21 cellular contexts compared by ENCODE assay signal in the genomic region with DNA sequence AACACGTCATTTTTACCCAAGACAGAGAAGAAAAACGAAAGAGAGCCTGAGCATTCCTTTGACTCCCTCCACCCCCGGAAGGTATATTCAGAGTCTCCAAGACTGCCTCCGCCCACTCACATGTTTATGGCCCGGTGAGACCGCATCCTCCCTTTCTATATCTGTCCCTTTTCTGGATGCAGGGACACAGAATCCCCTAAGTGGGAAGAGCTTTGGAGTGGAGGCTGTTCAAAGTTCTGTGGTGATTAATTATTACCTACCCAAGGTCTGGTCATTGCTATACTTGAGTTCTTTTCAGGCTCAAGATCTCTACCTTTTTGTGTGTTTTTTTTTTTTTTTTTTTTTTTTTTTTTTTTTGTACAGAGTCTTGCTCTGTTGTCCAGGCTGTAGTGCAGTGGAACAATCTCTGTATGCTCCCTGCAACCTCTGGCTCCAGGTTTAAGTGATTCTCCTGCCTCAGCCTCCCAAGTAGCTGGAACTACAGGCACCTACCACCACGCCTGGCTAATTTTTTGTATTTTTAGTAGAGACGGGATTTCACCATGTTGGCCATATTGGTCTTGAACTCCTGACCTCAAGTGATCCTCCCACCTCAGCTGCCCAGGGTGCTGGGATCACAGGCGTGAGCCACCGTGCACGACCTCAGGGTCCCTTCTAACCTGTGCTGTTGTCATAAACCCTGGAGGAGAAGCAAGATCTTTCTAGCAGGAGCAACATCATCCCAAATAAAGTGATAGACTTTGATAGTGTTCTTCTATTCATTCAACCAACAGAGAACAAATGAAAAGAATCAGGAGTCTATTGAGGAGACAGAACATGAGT.
DNase-seq lines count a peak whose midpoint lies in the region; ATAC-seq and TF ChIP-seq lines count a peak whose summit lies in the region.
"Had no signal": no experiment of that assay in that cellular context is flagged by ENCODE, and none has a peak within 500 bp of the region (broad histone marks: within the 10 kb centered on the region; RNA-seq: fewer than 3 reads in every experiment).

No MANE protein-coding gene starts in this region.

- POLR2A ChIA-PET in activated CD4-positive, alpha-beta T cell treated with anti-CD3 and anti-CD28 coated beads for 36 hours (lab: Charles Lee) = no interaction called here

- no peak overlapping the region for H3K4me2 ChIP-seq in hepatocyte
- H3K4me2 ChIP-seq: BLaER1 treated with 17β-estradiol and CSF1 and Interleukin-3, amounts not matched to agents 10 nM and 100 nM had no signal

- H3K4me3 Mint-ChIP-seq in activated CD4-positive, alpha-beta T cell treated with anti-CD3 and anti-CD28 coated beads for 36 hours = no peak overlapping the region
- H3K4me3 Mint-ChIP-seq: activated naive CD4-positive, alpha-beta T cell treated with anti-CD3 and anti-CD28 coated beads, Interleukin-2, amount 50 U/mL, for 24 hours; dendritic cell treated with granulocyte-macrophage colony-stimulating factor and Interleukin-4, amounts not matched to agents 40 ng/mL and 50 ng/mL, for 4 days; natural killer cell treated with Interleukin-12 subunit alpha and Interleukin-12 subunit beta and Interleukin-15 and Interleukin-18, amount 100 ng/mL, for 72 hours had no signal

- peak overlapping the region; percentile 82 for H3K9ac ChIP-seq in adipocyte (ENCODE audit: low read length)
- H3K9ac ChIP-seq: BLaER1 treated with 17β-estradiol and CSF1 and Interleukin-3, amounts not matched to agents 10 nM and 100 nM had no signal

- CTCF ChIA-PET in activated CD4-positive, alpha-beta T cell treated with anti-CD3 and anti-CD28 coated beads for 36 hours (lab: Charles Lee) = interaction anchor here (1.6 kb wide), 1 partner anchor 29 kb away, joined by 5 read pairs; no protein-coding TSS in a partner anchor

- intact Hi-C loops in ovary (cut with DNase I) (loop anchor here in 2 of 4 donors (5.0 to 10.0 kb wide), 5 partner anchors 266 to 1578 kb away; no protein-coding TSS in a partner anchor), transverse colon (cut with DNase I; ENCODE audit: low total_unique reads) (no loop called here)
- intact Hi-C loops in activated CD4-positive, alpha-beta T cell treated with anti-CD3 and anti-CD28 coated beads for 36 hours (cut with DNase I, micrococcal nuclease) = loop anchor here in 1 of 2 experiments (10.0 kb wide), 1 partner anchor 1578 kb away; no protein-coding TSS in a partner anchor

- peak overlapping the region; percentile 60 for H3K27ac ChIP-seq in hepatocyte
- H3K27ac ChIP-seq in ovary = peak overlapping the region in 1 of 2 donors; percentile 74
- peak overlapping the region; percentile 63 to 78 (median 68) for H3K27ac ChIP-seq in transverse colon
- H3K27ac ChIP-seq: BLaER1 treated with 17β-estradiol and CSF1 and Interleukin-3, amounts not matched to agents 10 nM and 100 nM had no signal

- TF ChIP-seq POLR2A in ovary (IDR thresholded peaks at IDR 0.05) = no peak
- TF ChIP-seq POLR2A in transverse colon (IDR thresholded peaks at IDR 0.05) = no peak

- peak overlapping the region; percentile 79 for H3K4me3 ChIP-seq in adipocyte (ENCODE audit: low read length)
- H3K4me3 ChIP-seq in hepatocyte = no peak overlapping the region
- peak overlapping the region; percentile 19 for H3K4me3 ChIP-seq in ovary
- no peak overlapping the region for H3K4me3 ChIP-seq in transverse colon
- H3K4me3 ChIP-seq: BLaER1 treated with 17β-estradiol and CSF1 and Interleukin-3, amounts not matched to agents 10 nM and 100 nM; testis had no signal

- in situ Hi-C loops in transverse colon (cut with MboI; ENCODE audit: low pct_ligation_motif_present in 1 of 4, low pct_unique_long_range_greater_than_20kb in 1 of 4, low sequenced_read_pairs in 3 of 4) = loop anchor here (10.0 to 25.0 kb wide), 5 partner anchors 256 to 1106 kb away; a partner anchor contains a TSS

- no peak for DNase-seq in adipocyte (ENCODE audit: low read depth)
- peak; percentile 30 for DNase-seq in hepatocyte (ENCODE audit: low spot score)
- no peak for DNase-seq in ovary
- no peak for DNase-seq in transverse colon
- DNase-seq in NCI-H2029 treated with DMSO at 0.1 percent for 48 hours (lab: John Stamatoyannopoulos, UW) = no peak
- DNase-seq in NCI-H146 (lab: John Stamatoyannopoulos, UW) = no peak
- no peak for DNase-seq in activated CD4-positive, alpha-beta T cell treated with anti-CD3 and anti-CD28 coated beads for 36 hours
- DNase-seq: activated CD4-positive, alpha-beta T cell treated with anti-CD3 and anti-CD28 coated beads, Interleukin-2, amount 50 U/mL, for 1 hour; NCI-H524; retina; stimulated activated CD4-positive, alpha-beta T cell treated with anti-CD3 and anti-CD28 coated beads, Interleukin-2, amount 100 ng/mL, for 24 hours; T1000 had no signal

- H3K9me2 ChIP-seq in hepatocyte (replicated peaks; ENCODE audit: insufficient read depth) = no peaks in the 10 kb centered on the region

- no peaks in the 10 kb centered on the region for H3K36me3 Mint-ChIP-seq in activated CD4-positive, alpha-beta T cell treated with anti-CD3 and anti-CD28 coated beads for 36 hours (ENCODE audit: low read depth)
- H3K36me3 Mint-ChIP-seq: activated naive CD4-positive, alpha-beta T cell treated with anti-CD3 and anti-CD28 coated beads, Interleukin-2, amount 50 U/mL, for 24 hours; brain; natural killer cell treated with Interleukin-12 subunit alpha and Interleukin-12 subunit beta and Interleukin-15 and Interleukin-18, amount 100 ng/mL, for 72 hours had no signal

- no peaks in the 10 kb centered on the region for H3K9me3 ChIP-seq in adipocyte (ENCODE audit: control insufficient read depth, low read length)
- H3K9me3 ChIP-seq in hepatocyte (ENCODE audit: low read depth) = no peaks in the 10 kb centered on the region
- H3K9me3 ChIP-seq in ovary = no peaks in the 10 kb centered on the region
- no peaks in the 10 kb centered on the region for H3K9me3 ChIP-seq in transverse colon
- H3K9me3 ChIP-seq: BLaER1 treated with 17β-estradiol and CSF1 and Interleukin-3, amounts not matched to agents 10 nM and 100 nM; testis had no signal

- no peaks in the 10 kb centered on the region for H3K27me3 ChIP-seq in adipocyte (replicated peaks; ENCODE audit: control insufficient read depth, insufficient read depth, low read length)
- H3K27me3 ChIP-seq in hepatocyte = no peaks in the 10 kb centered on the region
- H3K27me3 ChIP-seq in ovary = no peaks in the 10 kb centered on the region
- no peaks in the 10 kb centered on the region for H3K27me3 ChIP-seq in transverse colon
- H3K27me3 ChIP-seq: BLaER1 treated with 17β-estradiol and CSF1 and Interleukin-3, amounts not matched to agents 10 nM and 100 nM; testis had no signal

- WGBS in hepatocyte (ENCODE audit: low lambda C conversion rate, missing lambda C conversion rate) = 90% methylated on average over 11 of the region's 11 CpGs
- 49 to 55% (median 50%) methylated on average over 11 of the region's 11 CpGs for WGBS in ovary, 3 donors
- 79% methylated on average over 5 to 11 of the region's 11 CpGs for WGBS in transverse colon (ENCODE audit: low coverage in 1 of 2), 2 donors

- no peak for ATAC-seq in HG02852 (IDR thresholded peaks at IDR 0.05; ENCODE audit: unreplicated experiment)
- no peak for ATAC-seq in activated CD4-positive, alpha-beta T cell treated with anti-CD3 and anti-CD28 coated beads for 36 hours
- ATAC-seq: HCT116; left colon; natural killer cell treated with Interleukin-12 subunit alpha and Interleukin-12 subunit beta and Interleukin-15 and Interleukin-18, amount 100 ng/mL, for 72 hours had no signal

- H3K4me1 ChIP-seq in adipocyte (ENCODE audit: control insufficient read depth, insufficient read depth, low read length) (peaks cover 32% of the 10 kb centered on the region), hepatocyte (ENCODE audit: insufficient read depth) (peaks cover 6% of the 10 kb centered on the region), ovary (ENCODE audit: insufficient read depth) (peaks cover 3% of the 10 kb centered on the region), transverse colon (peaks cover 6 to 13% (median 8%) of the 10 kb centered on the region in 4 donors)
- H3K4me1 ChIP-seq: BLaER1 treated with 17β-estradiol and CSF1 and Interleukin-3, amounts not matched to agents 10 nM and 100 nM had no signal

- H4K20me1 ChIP-seq in hepatocyte (ENCODE audit: insufficient read depth, poor library complexity, severe bottlenecking) = no peaks in the 10 kb centered on the region

- H3K27ac Mint-ChIP-seq in activated CD4-positive, alpha-beta T cell treated with anti-CD3 and anti-CD28 coated beads for 36 hours = no peak overlapping the region
- H3K27ac Mint-ChIP-seq: activated naive CD4-positive, alpha-beta T cell treated with anti-CD3 and anti-CD28 coated beads, Interleukin-2, amount 50 U/mL, for 24 hours; dendritic cell treated with granulocyte-macrophage colony-stimulating factor and Interleukin-4, amounts not matched to agents 40 ng/mL and 50 ng/mL, for 4 days; natural killer cell treated with Interleukin-12 subunit alpha and Interleukin-12 subunit beta and Interleukin-15 and Interleukin-18, amount 100 ng/mL, for 72 hours had no signal

- peaks cover 2% of the 10 kb centered on the region for H3K4me1 Mint-ChIP-seq in activated CD4-positive, alpha-beta T cell treated with anti-CD3 and anti-CD28 coated beads for 36 hours
- H3K4me1 Mint-ChIP-seq: activated naive CD4-positive, alpha-beta T cell treated with anti-CD3 and anti-CD28 coated beads, Interleukin-2, amount 50 U/mL, for 24 hours had no signal

- no peaks in the 10 kb centered on the region for H3K36me3 ChIP-seq in adipocyte (ENCODE audit: control insufficient read depth, insufficient read depth, low read length, severe bottlenecking)
- H3K36me3 ChIP-seq in hepatocyte (replicated peaks; ENCODE audit: insufficient read depth, low read depth) = no peaks in the 10 kb centered on the region
- no peaks in the 10 kb centered on the region for H3K36me3 ChIP-seq in ovary
- no peaks in the 10 kb centered on the region for H3K36me3 ChIP-seq in transverse colon
- H3K36me3 ChIP-seq: BLaER1 treated with 17β-estradiol and CSF1 and Interleukin-3, amounts not matched to agents 10 nM and 100 nM had no signal

- no peaks in the 10 kb centered on the region for H3K9me3 Mint-ChIP-seq in activated CD4-positive, alpha-beta T cell treated with anti-CD3 and anti-CD28 coated beads for 36 hours (ENCODE audit: low read depth)
- H3K9me3 Mint-ChIP-seq: activated naive CD4-positive, alpha-beta T cell treated with anti-CD3 and anti-CD28 coated beads, Interleukin-2, amount 50 U/mL, for 24 hours; dendritic cell treated with granulocyte-macrophage colony-stimulating factor and Interleukin-4, amounts not matched to agents 40 ng/mL and 50 ng/mL, for 4 days; natural killer cell treated with Interleukin-12 subunit alpha and Interleukin-12 subunit beta and Interleukin-15 and Interleukin-18, amount 100 ng/mL, for 72 hours had no signal

- no peak overlapping the region for H2AFZ ChIP-seq in hepatocyte

- TF ChIP-seq CTCF in hepatocyte (IDR thresholded peaks at IDR 0.05; ENCODE audit: poor library complexity) = no peak
- no peak for TF ChIP-seq CTCF in ovary (IDR thresholded peaks at IDR 0.05)
- no peak for TF ChIP-seq CTCF in transverse colon (IDR thresholded peaks at IDR 0.05)

- TF ChIP-seq EP300 in ovary (IDR thresholded peaks at IDR 0.05) (no peak), transverse colon (IDR thresholded peaks at IDR 0.05; ENCODE audit: low read depth) (no peak)

- no peaks in the 10 kb centered on the region for H3K27me3 Mint-ChIP-seq in activated CD4-positive, alpha-beta T cell treated with anti-CD3 and anti-CD28 coated beads for 36 hours
- H3K27me3 Mint-ChIP-seq: activated naive CD4-positive, alpha-beta T cell treated with anti-CD3 and anti-CD28 coated beads, Interleukin-2, amount 50 U/mL, for 24 hours; brain; dendritic cell treated with granulocyte-macrophage colony-stimulating factor and Interleukin-4, amounts not matched to agents 40 ng/mL and 50 ng/mL, for 4 days; natural killer cell treated with Interleukin-12 subunit alpha and Interleukin-12 subunit beta and Interleukin-15 and Interleukin-18, amount 100 ng/mL, for 72 hours had no signal

- no peaks in the 10 kb centered on the region for H3K79me2 ChIP-seq in hepatocyte

Comparison
In these comparisons a context has a peak if more than half of its experiments do, and no peak if none do; other contexts are left out.
1. H3K4me3 ChIP-seq: peak in adipocyte (single experiment) and ovary (single experiment); none in hepatocyte (single experiment) and transverse colon (0 of 4).